ENCODE assay signal across 8 cellular contexts in genomic region chr7:88219781-88220747, GRCh38. TPM values are rescaled to one million over a fixed set of nuclear protein-coding genes. Genes with fewer than 3 reads are reported as not detected.
DNase-seq lines count a peak whose midpoint lies in the region; ATAC-seq, FAIRE-seq and TF ChIP-seq lines count a peak whose summit lies in the region.

Gene SRI, minus strand, starts transcription at chr7:88220038. Its CDS starts 12 bp downstream, at chr7:88220026.

- peaks cover 20% of the 10 kb centered on the region for H3K36me3 Mint-ChIP-seq in activated T-helper 1 cell treated with anti-CD3 and anti-CD28 coated beads, Interleukin-12 subunit alpha, Interleukin-12 subunit beta, Interleukin-2, Interleukin-4 antibody, amounts not matched to agents 30 ng/mL and 10 ng/mL and 1 ng/mL, durations not matched to agents 14 hours and 24 hours and 36 hours (ENCODE audit: low read depth)
- no peaks in the 10 kb centered on the region for H3K36me3 Mint-ChIP-seq in natural killer cell

- no peaks in the 10 kb centered on the region for H3K9me3 ChIP-seq in fibroblast of lung (ENCODE audit: control insufficient read depth, insufficient read depth, low read depth, low read length)

- peaks cover 2% of the 10 kb centered on the region for H3K36me3 ChIP-seq in fibroblast of lung (ENCODE audit: control insufficient read depth, insufficient read depth, low read length)

- H3K27me3 ChIP-seq in fibroblast of lung (ENCODE audit: control insufficient read depth, insufficient read depth, low read length) = no peaks in the 10 kb centered on the region

- H3K4me1 ChIP-seq in fibroblast of lung (ENCODE audit: control insufficient read depth, extremely low read depth, insufficient read depth, low read length) = peaks cover 7% of the 10 kb centered on the region

- peak within 1 kb of the TSS; percentile 35 to 99 (median 70) for H3K4me3 ChIP-seq in fibroblast of lung (replicated peaks in 1 of 4; ENCODE audit: control extremely low read depth in 1 of 4, insufficient read depth in 1 of 4, low read depth in 3 of 4, low read length in 4 of 4)

- DNase-seq in Daoy (ENCODE audit: low read depth) = peak; percentile 90
- peak; percentile 86 for DNase-seq in KBM-7
- peak; percentile 79 for DNase-seq in RCC 7860 (ENCODE audit: low spot score)
- peak; percentile 87 for DNase-seq in activated T-helper 1 cell treated with anti-CD3 and anti-CD28 coated beads, Interleukin-12 subunit alpha, Interleukin-12 subunit beta, Interleukin-2, Interleukin-4 antibody, amounts not matched to agents 30 ng/mL and 10 ng/mL and 1 ng/mL, durations not matched to agents 14 hours and 24 hours and 36 hours (ENCODE audit: low spot score)
- DNase-seq in fibroblast of lung (ENCODE audit: low read depth in 2 of 2) = peak; percentile 80 to 89
- peak; percentile 93 for DNase-seq in natural killer cell
- DNase-seq in stimulated activated naive CD4-positive, alpha-beta T cell treated with Interleukin-2 at 50 U/mL for 16 hours (lab: John Stamatoyannopoulos, UW) = peak; percentile 91

- peaks cover 22% of the 10 kb centered on the region for H3K79me2 ChIP-seq in fibroblast of lung (ENCODE audit: control insufficient read depth, insufficient read depth, low read length)

- peak within 1 kb of the TSS; percentile 93 for H3K4me3 Mint-ChIP-seq in activated T-helper 1 cell treated with anti-CD3 and anti-CD28 coated beads, Interleukin-12 subunit alpha, Interleukin-12 subunit beta, Interleukin-2, Interleukin-4 antibody, amounts not matched to agents 30 ng/mL and 10 ng/mL and 1 ng/mL, durations not matched to agents 14 hours and 24 hours and 36 hours
- H3K4me3 Mint-ChIP-seq in natural killer cell = peak within 1 kb of the TSS; percentile 95

- in situ Hi-C loops in KBM-7 (cut with MboI; ENCODE audit: low pct_unique_long_range_greater_than_20kb, low sequenced_read_pairs) = no loop called here

- peak within 1 kb of the TSS; percentile 91 for H3K4me2 ChIP-seq in fibroblast of lung (ENCODE audit: extremely low read depth, insufficient read depth, low read length)

- no peaks in the 10 kb centered on the region for H3K9me3 Mint-ChIP-seq in activated T-helper 1 cell treated with anti-CD3 and anti-CD28 coated beads, Interleukin-12 subunit alpha, Interleukin-12 subunit beta, Interleukin-2, Interleukin-4 antibody, amounts not matched to agents 30 ng/mL and 10 ng/mL and 1 ng/mL, durations not matched to agents 14 hours and 24 hours and 36 hours
- H3K9me3 Mint-ChIP-seq in natural killer cell = no peaks in the 10 kb centered on the region

- H3K27ac Mint-ChIP-seq in activated T-helper 1 cell treated with anti-CD3 and anti-CD28 coated beads, Interleukin-12 subunit alpha, Interleukin-12 subunit beta, Interleukin-2, Interleukin-4 antibody, amounts not matched to agents 30 ng/mL and 10 ng/mL and 1 ng/mL, durations not matched to agents 14 hours and 24 hours and 36 hours = peak within 1 kb of the TSS; percentile 95
- H3K27ac Mint-ChIP-seq in natural killer cell = peak within 1 kb of the TSS; percentile 90 to 91

- H3K4me1 Mint-ChIP-seq in activated T-helper 1 cell treated with anti-CD3 and anti-CD28 coated beads, Interleukin-12 subunit alpha, Interleukin-12 subunit beta, Interleukin-2, Interleukin-4 antibody, amounts not matched to agents 30 ng/mL and 10 ng/mL and 1 ng/mL, durations not matched to agents 14 hours and 24 hours and 36 hours (ENCODE audit: low read depth) = peaks cover 43% of the 10 kb centered on the region
- peaks cover 32 to 40% of the 10 kb centered on the region in 2 donors for H3K4me1 Mint-ChIP-seq in natural killer cell

- peak; percentile 16 for FAIRE-seq in RCC 7860 (lab: Jason Lieb, UNC)

- intact Hi-C loops in activated T-helper 1 cell treated with anti-CD3 and anti-CD28 coated beads, Interleukin-12 subunit alpha, Interleukin-12 subunit beta, Interleukin-2, Interleukin-4 antibody, amounts not matched to agents 30 ng/mL and 10 ng/mL and 1 ng/mL, durations not matched to agents 14 hours and 24 hours and 36 hours (cut with micrococcal nuclease) = loop anchor here (1.0 to 10.0 kb wide), 9 partner anchors 135 to 1387 kb away; partner anchors contain the start of genes ADAM22, CROT, DMTF1 and RUNDC3B
- intact Hi-C loops in natural killer cell (cut with micrococcal nuclease) = loop anchor here (5.0 kb wide), 1 partner anchor 343 kb away; the partner anchor contains the start of genes DBF4 and SLC25A40

- ATAC-seq in GM21723 (IDR thresholded peaks at IDR 0.05; ENCODE audit: unreplicated experiment) = peak; percentile 75
- ATAC-seq in natural killer cell = peak; percentile 90 to 98 (median 94)

- H3K27me3 Mint-ChIP-seq in activated T-helper 1 cell treated with anti-CD3 and anti-CD28 coated beads, Interleukin-12 subunit alpha, Interleukin-12 subunit beta, Interleukin-2, Interleukin-4 antibody, amounts not matched to agents 30 ng/mL and 10 ng/mL and 1 ng/mL, durations not matched to agents 14 hours and 24 hours and 36 hours (ENCODE audit: insufficient read depth) = peaks cover 5% of the 10 kb centered on the region
- H3K27me3 Mint-ChIP-seq in natural killer cell (ENCODE audit: low read depth in 2 of 2) = no peaks in the 10 kb centered on the region

- peak within 1 kb of the TSS; percentile 86 for H2AFZ ChIP-seq in fibroblast of lung (ENCODE audit: low read length)

- peak within 1 kb of the TSS; percentile 91 for H3K27ac ChIP-seq in fibroblast of lung (ENCODE audit: insufficient read depth, low read length)

- no peaks in the 10 kb centered on the region for H4K20me1 ChIP-seq in fibroblast of lung (ENCODE audit: control insufficient read depth, extremely low read depth, insufficient read depth, low read length)

- peak within 1 kb of the TSS; percentile 74 for H3K9ac ChIP-seq in fibroblast of lung (ENCODE audit: insufficient read depth, low read length)

- TF ChIP-seq CTCF in fibroblast of lung (conservative IDR thresholded peaks at IDR 0.05 in 1 of 2, IDR thresholded peaks at IDR 0.05 in 1 of 2; ENCODE audit: low read depth in 1 of 2, low read length in 2 of 2) (peak; percentile 40 to 64), natural killer cell (IDR thresholded peaks at IDR 0.05) (peak; percentile 97)

RNA-seq across cellular contexts. Expression of gene SRI, which starts in this region (rescaled TPM):
- 70.7 and 94.8 TPM in 2 replicates for total RNA-seq in Daoy (2014; rRNA removed; shearing (Covaris generic))
- 173 and 185 TPM in 2 replicates for total RNA-seq in activated T-helper 1 cell treated with anti-CD3 and anti-CD28 coated beads, Interleukin-12 subunit alpha, Interleukin-12 subunit beta, Interleukin-2, Interleukin-4 antibody, amounts not matched to agents 30 ng/mL and 10 ng/mL and 1 ng/mL, durations not matched to agents 14 hours and 24 hours and 36 hours
- 75.1 and 76.3 TPM in 2 replicates for total RNA-seq in fibroblast of lung
- polyA plus RNA-seq in fibroblast of lung = 194 and 204 TPM in 2 replicates
- polyA plus RNA-seq in fibroblast of lung (2012) = 156 and 169 TPM in 2 replicates
- 46.4 and 56.8 TPM in 2 replicates for polyA minus RNA-seq in fibroblast of lung (ENCODE audit: low replicate concordance)
- 10 to 100 TPM; 67.9 to 75.0 (median 68.6) TPM for total RNA-seq in natural killer cell

Comparison
In these comparisons a context has a peak if more than half of its experiments do, and no peak if none do; other contexts are left out.
1. Peak in every context shown above with its lines: DNase-seq, ATAC-seq, H3K4me3 ChIP-seq and H3K27ac ChIP-seq.